1 cellular context compared by ENCODE assay signal in genomic region chr11:11422291-11423128, GRCh38.
TF ChIP-seq lines count a peak whose summit lies in the region.

No MANE protein-coding gene starts in this region.

TF ChIP-seq in SK-N-SH, 30 proteins besides CTCF, POLR2A, EP300 and RAD21 (continued from another document):
- TF ChIP-seq, protein P1, sequence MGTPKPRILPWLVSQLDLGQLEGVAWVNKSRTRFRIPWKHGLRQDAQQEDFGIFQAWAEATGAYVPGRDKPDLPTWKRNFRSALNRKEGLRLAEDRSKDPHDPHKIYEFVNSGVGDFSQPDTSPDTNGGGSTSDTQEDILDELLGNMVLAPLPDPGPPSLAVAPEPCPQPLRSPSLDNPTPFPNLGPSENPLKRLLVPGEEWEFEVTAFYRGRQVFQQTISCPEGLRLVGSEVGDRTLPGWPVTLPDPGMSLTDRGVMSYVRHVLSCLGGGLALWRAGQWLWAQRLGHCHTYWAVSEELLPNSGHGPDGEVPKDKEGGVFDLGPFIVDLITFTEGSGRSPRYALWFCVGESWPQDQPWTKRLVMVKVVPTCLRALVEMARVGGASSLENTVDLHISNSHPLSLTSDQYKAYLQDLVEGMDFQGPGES (IDR thresholded peaks at IDR 0.05; ENCODE audit: low read depth, low read length): no peak
- TF ChIP-seq EZH2phosphoT487 (IDR thresholded peaks at IDR 0.05; ENCODE audit: borderline replicate concordance, low read depth): no peak
- TF ChIP-seq, protein P2, sequence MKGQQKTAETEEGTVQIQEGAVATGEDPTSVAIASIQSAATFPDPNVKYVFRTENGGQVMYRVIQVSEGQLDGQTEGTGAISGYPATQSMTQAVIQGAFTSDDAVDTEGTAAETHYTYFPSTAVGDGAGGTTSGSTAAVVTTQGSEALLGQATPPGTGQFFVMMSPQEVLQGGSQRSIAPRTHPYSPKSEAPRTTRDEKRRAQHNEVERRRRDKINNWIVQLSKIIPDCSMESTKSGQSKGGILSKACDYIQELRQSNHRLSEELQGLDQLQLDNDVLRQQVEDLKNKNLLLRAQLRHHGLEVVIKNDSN (IDR thresholded peaks at IDR 0.05; ENCODE audit: borderline replicate concordance, low read depth): no peak
- no peak for TF ChIP-seq ELF1 (IDR thresholded peaks at IDR 0.05)
- no peak for TF ChIP-seq SMC3 (IDR thresholded peaks at IDR 0.05; ENCODE audit: low read depth, low read length)
- no peak for TF ChIP-seq TEAD4 (IDR thresholded peaks at IDR 0.05; ENCODE audit: borderline replicate concordance, insufficient read depth)
- TF ChIP-seq FOXJ3 (CRISPR knock-in tag; IDR thresholded peaks at IDR 0.05): no peak
- no peak for TF ChIP-seq RFX5 (IDR thresholded peaks at IDR 0.05; ENCODE audit: low read length)
- no peak for TF ChIP-seq JUND (IDR thresholded peaks at IDR 0.05)
- no peak for TF ChIP-seq RCOR1 (IDR thresholded peaks at IDR 0.05; ENCODE audit: low read length)
- no peak for TF ChIP-seq CHD2 (IDR thresholded peaks at IDR 0.05; ENCODE audit: low read length, partially characterized antibody)
- no peak for TF ChIP-seq YY1 (IDR thresholded peaks at IDR 0.05; ENCODE audit: low read depth)
- no peak for TF ChIP-seq TAF1 (IDR thresholded peaks at IDR 0.05; ENCODE audit: borderline replicate concordance, low read depth, low read length)
- TF ChIP-seq MXI1 (IDR thresholded peaks at IDR 0.05; ENCODE audit: low read depth, low read length): no peak
- no peak for TF ChIP-seq REST (IDR thresholded peaks at IDR 0.05; ENCODE audit: low read depth, low read length)
- no peak for TF ChIP-seq GABPA (IDR thresholded peaks at IDR 0.05; ENCODE audit: low read depth)
